ENCODE assay signal across 8 cellular contexts in the genomic region with DNA sequence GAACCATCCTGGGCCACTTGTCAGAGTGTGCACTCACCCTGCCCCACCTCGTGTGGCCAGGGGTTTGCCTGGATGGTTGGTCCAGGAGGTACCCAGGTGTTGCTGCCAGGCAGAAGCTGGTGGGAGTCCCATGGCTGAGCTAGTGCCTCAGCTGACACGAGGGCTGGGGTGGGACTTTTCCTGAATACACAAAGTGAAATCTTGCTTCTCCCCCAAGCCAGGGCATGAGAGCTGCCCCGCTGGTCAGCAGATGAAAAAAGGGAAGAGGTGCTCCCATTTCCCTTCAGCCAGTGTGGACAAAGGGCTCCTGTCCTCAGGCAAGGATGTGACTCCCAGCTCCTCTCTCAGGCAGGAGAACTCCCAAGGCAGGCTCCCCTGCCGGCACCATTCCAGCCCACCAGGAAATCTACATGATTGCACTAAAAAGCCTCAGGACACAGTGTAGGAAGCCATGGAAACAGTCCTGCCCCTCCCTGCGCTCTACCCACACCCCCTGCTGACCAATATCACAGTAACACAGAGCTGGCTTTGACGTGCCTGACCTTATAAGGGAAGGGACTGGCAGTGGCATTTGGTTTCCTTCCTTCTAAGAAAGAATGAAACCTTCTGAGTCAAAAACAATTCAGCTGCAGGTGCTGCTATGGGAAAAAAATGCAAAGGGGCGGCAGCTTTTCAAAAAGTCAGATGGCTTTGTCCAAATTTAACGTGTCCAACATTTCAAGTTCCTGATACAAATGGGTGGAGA. TPM values are rescaled to one million over a fixed set of nuclear protein-coding genes. Genes with fewer than 3 reads are reported as not detected.
A peak's percentile ranks its signal among the peaks of the same experiment; 100 is the strongest.
DNase-seq lines count a peak whose midpoint lies in the region; ATAC-seq and TF ChIP-seq lines count a peak whose summit lies in the region.

No MANE protein-coding gene starts in this region.

- peak; percentile 11; the same call in 1 of the 2 replicates for TF ChIP-seq RAD21 in Ishikawa (IDR thresholded peaks at IDR 0.05; ENCODE audit: low read depth)

- H3K9ac ChIP-seq in endodermal cell (ENCODE audit: extremely low read depth, low read length, poor library complexity, severe bottlenecking) (peak overlapping the region; percentile 48), mucosa of rectum (ENCODE audit: low read depth in 1 of 2, low read length in 2 of 2) (no peak overlapping the region)

- H3K4me3 Mint-ChIP-seq in endodermal cell = peak overlapping the region; percentile 19

- H3K9me3 ChIP-seq in endodermal cell (ENCODE audit: control insufficient read depth, low read length) = no peaks in the 10 kb centered on the region
- H3K9me3 ChIP-seq in mucosa of rectum (ENCODE audit: control insufficient read depth in 2 of 2, low read length in 2 of 2) = no peaks in the 10 kb centered on the region

- TF ChIP-seq EP300 in Ishikawa (IDR thresholded peaks at IDR 0.05; ENCODE audit: borderline replicate concordance) = peak; percentile 92

- WGBS in endodermal cell (ENCODE audit: insufficient coverage in 1 of 2, insufficient read length in 1 of 2), 2 experiments = 10 to 24% methylated on average over 3 to 8 of the region's 8 CpGs

- peak; percentile 14 for DNase-seq in activated CD4-positive, alpha-beta T cell treated with anti-CD3 and anti-CD28 coated beads, Interleukin-2, amount 50 U/mL, for 1 hour
- peak; percentile 96 for DNase-seq in endodermal cell
- DNase-seq in stromal cell of bone marrow (ENCODE audit: low read depth) = peak; percentile 53
- DNase-seq in inferior parietal cortex (ENCODE audit: extremely low spot score) = no peak

- no peaks in the 10 kb centered on the region for H3K27me3 ChIP-seq in endodermal cell (ENCODE audit: control insufficient read depth, insufficient read depth, low read length, poor library complexity, severe bottlenecking)
- H3K27me3 ChIP-seq in mucosa of rectum (ENCODE audit: control insufficient read depth in 2 of 2, insufficient read depth in 2 of 2, low read length in 2 of 2) = no peaks in the 10 kb centered on the region

- H3K36me3 Mint-ChIP-seq in endodermal cell (ENCODE audit: low read depth) = peaks cover 36% of the 10 kb centered on the region

- peak; percentile 8; the same call in 1 of the 2 replicates for TF ChIP-seq CTCF in GM12875 (IDR thresholded peaks at IDR 0.05; ENCODE audit: borderline replicate concordance, insufficient read depth, low read depth, low read length)
- TF ChIP-seq CTCF in endodermal cell (conservative IDR thresholded peaks at IDR 0.05) = peak; percentile 34

- peak overlapping the region; percentile 98 for H3K27ac Mint-ChIP-seq in endodermal cell

- no peaks in the 10 kb centered on the region for H3K27me3 Mint-ChIP-seq in endodermal cell (ENCODE audit: insufficient read depth)

- H3K4me3 ChIP-seq in GM12875 (ENCODE audit: low read depth, low read length) (no peak overlapping the region), endodermal cell (ENCODE audit: low read length) (peak overlapping the region; percentile 48), mucosa of rectum (ENCODE audit: low read length in 2 of 2) (peak overlapping the region in 1 of 2 donors; percentile 20)

- H3K4me1 ChIP-seq in endodermal cell (ENCODE audit: control insufficient read depth, insufficient read depth, low read length) (peaks cover 40% of the 10 kb centered on the region), mucosa of rectum (ENCODE audit: control insufficient read depth in 2 of 2, insufficient read depth in 2 of 2, low read length in 2 of 2) (peaks cover 3 to 5% of the 10 kb centered on the region in 2 donors)

- peaks cover 66% of the 10 kb centered on the region for H3K4me1 Mint-ChIP-seq in endodermal cell

- H3K36me3 ChIP-seq in endodermal cell (ENCODE audit: control insufficient read depth, insufficient read depth, low read length) = no peaks in the 10 kb centered on the region
- peaks cover 35% of the 10 kb centered on the region in 2 donors for H3K36me3 ChIP-seq in mucosa of rectum (ENCODE audit: control insufficient read depth in 2 of 2, insufficient read depth in 2 of 2, low read length in 2 of 2)

- H3K9me3 Mint-ChIP-seq in endodermal cell = no peaks in the 10 kb centered on the region

- ATAC-seq in GM21723 (IDR thresholded peaks at IDR 0.05; ENCODE audit: unreplicated experiment) = peak; percentile 99

- peak overlapping the region; percentile 83 for H3K27ac ChIP-seq in endodermal cell (ENCODE audit: low read depth, low read length)
- H3K27ac ChIP-seq in mucosa of rectum (ENCODE audit: low read depth in 2 of 2, low read length in 2 of 2) = peak overlapping the region; percentile 32 to 68

TF ChIP-seq in Ishikawa, 13 proteins besides CTCF, POLR2A, EP300 and RAD21:
- TF ChIP-seq YY1 (IDR thresholded peaks at IDR 0.05; ENCODE audit: low read depth) = peak; percentile 44; the same call in 1 of the 2 replicates
- no peak; the same call in 1 of the 2 replicates for TF ChIP-seq CREB1 (IDR thresholded peaks at IDR 0.05; ENCODE audit: low read depth)
- peak; percentile 85 for TF ChIP-seq FOXM1 (IDR thresholded peaks at IDR 0.05; ENCODE audit: borderline replicate concordance, low read depth)
- TF ChIP-seq NFIC (IDR thresholded peaks at IDR 0.05) = peak; percentile 62
- no peak; the same call in 1 of the 2 replicates for TF ChIP-seq CEBPB (IDR thresholded peaks at IDR 0.05)
- TF ChIP-seq USF1 (IDR thresholded peaks at IDR 0.05) = 0 out of 2 replicates have a peak, but pooled peaks have one; percentile 20
- peak; percentile 61; the same call in 1 of the 2 replicates for TF ChIP-seq MAX (IDR thresholded peaks at IDR 0.05)
- no peak for TF ChIP-seq REST (IDR thresholded peaks at IDR 0.05; ENCODE audit: low read depth)
- no peak for TF ChIP-seq EGR1 (IDR thresholded peaks at IDR 0.05)
- TF ChIP-seq ZBTB7A (IDR thresholded peaks at IDR 0.05; ENCODE audit: low read depth) = 0 out of 2 replicates have a peak, but pooled peaks have one; percentile 52
- no peak for TF ChIP-seq TAF1 (IDR thresholded peaks at IDR 0.05; ENCODE audit: low read depth)
- peak; percentile 85 for TF ChIP-seq TCF12 (IDR thresholded peaks at IDR 0.05; ENCODE audit: low read depth)
- TF ChIP-seq TEAD4 (IDR thresholded peaks at IDR 0.05) = peak; percentile 70

RNA-seq across cellular contexts. Expression of gene MYO5C, which starts 33.9 kb away (rescaled TPM):
- 10 to 100 TPM; 19.1 to 26.7 TPM for total RNA-seq in endodermal cell
- polyA plus RNA-seq in endodermal cell (2013, experiment 1 of 2) = 5.1 TPM
- polyA plus RNA-seq in endodermal cell (2013, experiment 2 of 2) = 6.3 TPM
